1 cellular context compared by ENCODE assay signal in the genomic region with DNA sequence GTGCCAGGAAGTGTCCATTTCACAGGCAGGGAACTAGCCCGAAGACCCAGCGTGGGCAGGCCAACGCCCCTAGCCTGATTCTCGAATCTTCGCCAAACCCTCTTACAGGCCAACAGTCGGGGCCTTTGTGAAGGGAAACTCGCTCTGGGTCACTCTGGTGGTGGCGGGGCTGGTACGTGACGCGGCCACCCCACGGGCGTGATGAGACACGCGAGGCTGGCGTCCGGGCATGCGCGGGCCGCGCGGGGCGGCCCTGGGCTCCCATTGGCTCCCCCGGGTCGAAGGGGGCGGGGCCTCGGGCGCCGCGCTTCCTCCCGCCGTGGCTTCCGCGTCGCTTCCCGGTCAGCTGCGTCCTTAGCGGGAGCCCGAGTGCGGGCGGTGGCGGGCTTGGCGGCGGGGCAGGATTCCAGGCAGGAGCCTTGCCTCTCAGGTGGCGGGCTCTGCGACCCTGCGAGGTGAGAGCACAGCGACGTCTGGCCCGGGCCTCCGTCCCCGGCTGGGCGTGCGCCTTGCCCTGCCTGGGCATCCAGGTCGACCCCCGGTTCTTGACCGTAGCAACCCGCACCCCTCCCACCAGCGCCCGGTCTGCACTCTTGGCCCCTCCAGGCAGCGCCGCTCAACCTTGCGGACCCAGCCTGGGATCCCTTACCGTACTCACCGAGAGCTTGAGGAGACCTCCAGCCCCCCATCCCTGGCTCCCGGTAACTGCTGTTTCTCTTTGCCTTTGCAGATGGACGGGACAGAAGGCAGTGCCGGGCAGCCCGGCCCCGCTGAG.
A peak's percentile ranks its signal among the peaks of the same experiment; 100 is the strongest.
TF ChIP-seq lines count a peak whose summit lies in the region.

A gene with protein sequence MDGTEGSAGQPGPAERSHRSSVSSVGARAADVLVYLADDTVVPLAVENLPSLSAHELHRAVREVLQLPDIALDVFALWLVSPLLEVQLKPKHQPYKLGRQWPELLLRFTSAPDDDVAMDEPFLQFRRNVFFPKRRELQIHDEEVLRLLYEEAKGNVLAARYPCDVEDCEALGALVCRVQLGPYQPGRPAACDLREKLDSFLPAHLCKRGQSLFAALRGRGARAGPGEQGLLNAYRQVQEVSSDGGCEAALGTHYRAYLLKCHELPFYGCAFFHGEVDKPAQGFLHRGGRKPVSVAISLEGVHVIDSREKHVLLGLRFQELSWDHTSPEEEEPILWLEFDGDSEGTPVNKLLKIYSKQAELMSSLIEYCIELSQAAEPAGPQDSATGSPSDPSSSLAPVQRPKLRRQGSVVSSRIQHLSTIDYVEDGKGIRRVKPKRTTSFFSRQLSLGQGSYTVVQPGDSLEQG (plus strand): TSS at position 331 of the 775 bp plus-strand sequence. CDS start 400 bp downstream, at position 731.

TF ChIP-seq in K562, 482 proteins besides CTCF, POLR2A, EP300 and RAD21 (continued from another document and continues in another):
- TF ChIP-seq RHOXF2B (CRISPR knock-in tag; conservative IDR thresholded peaks at IDR 0.05), result 0 out of 2 replicates have a peak, but pooled peaks have one; percentile 25
- TF ChIP-seq RFX5 (IDR thresholded peaks at IDR 0.05; ENCODE audit: low read depth, low read length), result no peak
- TF ChIP-seq FOXJ2 (tag; IDR thresholded peaks at IDR 0.05), result 0 out of 2 replicates have a peak, but pooled peaks have one; percentile 45
- TF ChIP-seq ZNF551 (CRISPR knock-in tag; IDR thresholded peaks at IDR 0.05), result no peak
- no peak for TF ChIP-seq HEY1 (CRISPR knock-in tag; IDR thresholded peaks at IDR 0.05; ENCODE audit: borderline replicate concordance)
- no peak for TF ChIP-seq ARHGAP35 (IDR thresholded peaks at IDR 0.05; ENCODE audit: partially characterized antibody)
- TF ChIP-seq NR2F6 (CRISPR knock-in tag; IDR thresholded peaks at IDR 0.05), result no peak
- no peak for TF ChIP-seq RBM15 (IDR thresholded peaks at IDR 0.05; ENCODE audit: insufficient read depth, low read length)
- TF ChIP-seq ZNF668 (CRISPR knock-in tag; IDR thresholded peaks at IDR 0.05), result peak; percentile 75; the same call in 1 of the 2 replicates
- no peak for TF ChIP-seq ZNF764 (CRISPR knock-in tag; IDR thresholded peaks at IDR 0.05; ENCODE audit: low read depth)
- TF ChIP-seq, protein P1, sequence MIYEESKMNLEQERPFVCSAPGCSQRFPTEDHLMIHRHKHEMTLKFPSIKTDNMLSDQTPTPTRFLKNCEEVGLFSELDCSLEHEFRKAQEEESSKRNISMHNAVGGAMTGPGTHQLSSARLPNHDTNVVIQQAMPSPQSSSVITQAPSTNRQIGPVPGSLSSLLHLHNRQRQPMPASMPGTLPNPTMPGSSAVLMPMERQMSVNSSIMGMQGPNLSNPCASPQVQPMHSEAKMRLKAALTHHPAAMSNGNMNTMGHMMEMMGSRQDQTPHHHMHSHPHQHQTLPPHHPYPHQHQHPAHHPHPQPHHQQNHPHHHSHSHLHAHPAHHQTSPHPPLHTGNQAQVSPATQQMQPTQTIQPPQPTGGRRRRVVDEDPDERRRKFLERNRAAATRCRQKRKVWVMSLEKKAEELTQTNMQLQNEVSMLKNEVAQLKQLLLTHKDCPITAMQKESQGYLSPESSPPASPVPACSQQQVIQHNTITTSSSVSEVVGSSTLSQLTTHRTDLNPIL (CRISPR knock-in tag; IDR thresholded peaks at IDR 0.05), result no peak
- TF ChIP-seq HNRNPL (IDR thresholded peaks at IDR 0.05; ENCODE audit: low read depth, low read length), result no peak
- TF ChIP-seq NCOA6 (IDR thresholded peaks at IDR 0.05), result no peak
- no peak for TF ChIP-seq ZNF696 (CRISPR knock-in tag; conservative IDR thresholded peaks at IDR 0.05)
- no peak for TF ChIP-seq SAFB2 (IDR thresholded peaks at IDR 0.05; ENCODE audit: borderline replicate concordance, low read depth, low read length, severe bottlenecking)
- TF ChIP-seq TAL1 (IDR thresholded peaks at IDR 0.05), result no peak
- TF ChIP-seq, protein P2, sequence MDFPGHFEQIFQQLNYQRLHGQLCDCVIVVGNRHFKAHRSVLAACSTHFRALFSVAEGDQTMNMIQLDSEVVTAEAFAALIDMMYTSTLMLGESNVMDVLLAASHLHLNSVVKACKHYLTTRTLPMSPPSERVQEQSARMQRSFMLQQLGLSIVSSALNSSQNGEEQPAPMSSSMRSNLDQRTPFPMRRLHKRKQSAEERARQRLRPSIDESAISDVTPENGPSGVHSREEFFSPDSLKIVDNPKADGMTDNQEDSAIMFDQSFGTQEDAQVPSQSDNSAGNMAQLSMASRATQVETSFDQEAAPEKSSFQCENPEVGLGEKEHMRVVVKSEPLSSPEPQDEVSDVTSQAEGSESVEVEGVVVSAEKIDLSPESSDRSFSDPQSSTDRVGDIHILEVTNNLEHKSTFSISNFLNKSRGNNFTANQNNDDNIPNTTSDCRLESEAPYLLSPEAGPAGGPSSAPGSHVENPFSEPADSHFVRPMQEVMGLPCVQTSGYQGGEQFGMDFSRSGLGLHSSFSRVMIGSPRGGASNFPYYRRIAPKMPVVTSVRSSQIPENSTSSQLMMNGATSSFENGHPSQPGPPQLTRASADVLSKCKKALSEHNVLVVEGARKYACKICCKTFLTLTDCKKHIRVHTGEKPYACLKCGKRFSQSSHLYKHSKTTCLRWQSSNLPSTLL (IDR thresholded peaks at IDR 0.05), result no peak
- peak; percentile 58 for TF ChIP-seq MEIS2 (IDR thresholded peaks at IDR 0.05; ENCODE audit: partially characterized antibody)
- TF ChIP-seq MCM3 (IDR thresholded peaks at IDR 0.05), result no peak
- no peak for TF ChIP-seq KLF16 (IDR thresholded peaks at IDR 0.05)
- TF ChIP-seq RFX7 (CRISPR knock-in tag; IDR thresholded peaks at IDR 0.05), result no peak
- TF ChIP-seq, protein P3, sequence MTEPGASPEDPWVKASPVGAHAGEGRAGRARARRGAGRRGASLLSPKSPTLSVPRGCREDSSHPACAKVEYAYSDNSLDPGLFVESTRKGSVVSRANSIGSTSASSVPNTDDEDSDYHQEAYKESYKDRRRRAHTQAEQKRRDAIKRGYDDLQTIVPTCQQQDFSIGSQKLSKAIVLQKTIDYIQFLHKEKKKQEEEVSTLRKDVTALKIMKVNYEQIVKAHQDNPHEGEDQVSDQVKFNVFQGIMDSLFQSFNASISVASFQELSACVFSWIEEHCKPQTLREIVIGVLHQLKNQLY (CRISPR knock-in tag; conservative IDR thresholded peaks at IDR 0.05), result no peak; a peak in 1 of 4 replicates
- TF ChIP-seq ZKSCAN3 (CRISPR knock-in tag; IDR thresholded peaks at IDR 0.05), result no peak
- TF ChIP-seq CEBPZ (IDR thresholded peaks at IDR 0.05; ENCODE audit: borderline replicate concordance, low read depth, low read length), result no peak
- TF ChIP-seq XRCC4 (IDR thresholded peaks at IDR 0.05; ENCODE audit: extremely low read depth, insufficient read depth, insufficient read length), result no peak
- peak; percentile 99 for TF ChIP-seq SAFB (IDR thresholded peaks at IDR 0.05; ENCODE audit: borderline replicate concordance, low read depth, low read length)
- TF ChIP-seq, protein P4, sequence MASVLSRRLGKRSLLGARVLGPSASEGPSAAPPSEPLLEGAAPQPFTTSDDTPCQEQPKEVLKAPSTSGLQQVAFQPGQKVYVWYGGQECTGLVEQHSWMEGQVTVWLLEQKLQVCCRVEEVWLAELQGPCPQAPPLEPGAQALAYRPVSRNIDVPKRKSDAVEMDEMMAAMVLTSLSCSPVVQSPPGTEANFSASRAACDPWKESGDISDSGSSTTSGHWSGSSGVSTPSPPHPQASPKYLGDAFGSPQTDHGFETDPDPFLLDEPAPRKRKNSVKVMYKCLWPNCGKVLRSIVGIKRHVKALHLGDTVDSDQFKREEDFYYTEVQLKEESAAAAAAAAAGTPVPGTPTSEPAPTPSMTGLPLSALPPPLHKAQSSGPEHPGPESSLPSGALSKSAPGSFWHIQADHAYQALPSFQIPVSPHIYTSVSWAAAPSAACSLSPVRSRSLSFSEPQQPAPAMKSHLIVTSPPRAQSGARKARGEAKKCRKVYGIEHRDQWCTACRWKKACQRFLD (CRISPR knock-in tag; IDR thresholded peaks at IDR 0.05), result 0 out of 2 replicates have a peak, but pooled peaks have one; percentile 5
- TF ChIP-seq ZBTB1 (CRISPR knock-in tag; IDR thresholded peaks at IDR 0.05; ENCODE audit: borderline replicate concordance, low read depth), result no peak
- no peak for TF ChIP-seq SLC30A9 (CRISPR knock-in tag; IDR thresholded peaks at IDR 0.05)
- TF ChIP-seq ZNF436 (CRISPR knock-in tag; IDR thresholded peaks at IDR 0.05), result no peak
- no peak for TF ChIP-seq ZNF780A (CRISPR knock-in tag; IDR thresholded peaks at IDR 0.05)
- peak; percentile 78 for TF ChIP-seq KDM5B (IDR thresholded peaks at IDR 0.05; ENCODE audit: insufficient replicate concordance, low read depth, low read length)
- no peak for TF ChIP-seq POLR2H (tag; IDR thresholded peaks at IDR 0.05; ENCODE audit: low read depth)
- TF ChIP-seq ASH1L (IDR thresholded peaks at IDR 0.05; ENCODE audit: borderline replicate concordance, low read depth, partially characterized antibody), result no peak
- no peak for TF ChIP-seq ZNF274 (IDR thresholded peaks at IDR 0.05; ENCODE audit: borderline replicate concordance, low read depth, low read length)
- peak; percentile 53; the same call in 1 of the 2 replicates for TF ChIP-seq SPI1 (IDR thresholded peaks at IDR 0.05; ENCODE audit: borderline replicate concordance, low read depth, low read length)
- no peak for TF ChIP-seq HMG20A (CRISPR knock-in tag; conservative IDR thresholded peaks at IDR 0.05)
- peak; percentile 97 for TF ChIP-seq GATAD2A (IDR thresholded peaks at IDR 0.05)
- no peak for TF ChIP-seq SRSF7 (optimal IDR thresholded peaks at IDR 0.05; ENCODE audit: low read depth, low read length)
- TF ChIP-seq ARNT (IDR thresholded peaks at IDR 0.05), result no peak
- TF ChIP-seq ZKSCAN1 (IDR thresholded peaks at IDR 0.05; ENCODE audit: low read depth, low read length), result 0 out of 2 replicates have a peak, but pooled peaks have one; percentile 14
- TF ChIP-seq ZNF143 (CRISPR knock-in tag; IDR thresholded peaks at IDR 0.05), result peak; percentile 30; the same call in 1 of the 2 replicates
- TF ChIP-seq RBM14 (IDR thresholded peaks at IDR 0.05; ENCODE audit: borderline replicate concordance, insufficient read depth, low read depth, low read length), result no peak
- TF ChIP-seq DMBX1 (CRISPR knock-in tag; IDR thresholded peaks at IDR 0.05; ENCODE audit: borderline replicate concordance), result peak; percentile 78
- peak; percentile 29; the same call in 1 of the 2 replicates for TF ChIP-seq LCOR (CRISPR knock-in tag; IDR thresholded peaks at IDR 0.05)
